Comparison of ENCODE assay signal across 8 cellular contexts in genomic region chr9:123929177-123929869, GRCh38. TPM values are rescaled to one million over a fixed set of nuclear protein-coding genes. Genes with fewer than 3 reads are reported as not detected.
A peak's percentile ranks its signal among the peaks of the same experiment; 100 is the strongest.
DNase-seq lines count a peak whose midpoint lies in the region; ATAC-seq and TF ChIP-seq lines count a peak whose summit lies in the region.

No MANE protein-coding gene starts in this region.

- H3K36me3 ChIP-seq in SK-N-SH (replicated peaks in 1 of 2; ENCODE audit: control insufficient read depth in 1 of 2, insufficient read depth in 2 of 2, low read length in 1 of 2), result no peaks in the 10 kb centered on the region
- H3K36me3 ChIP-seq in mesodermal cell (ENCODE audit: control insufficient read depth, insufficient read depth, low read length), result no peaks in the 10 kb centered on the region

- peak; percentile 27 for ATAC-seq in HG02981 (IDR thresholded peaks at IDR 0.05; ENCODE audit: unreplicated experiment)

- H3K4me1 ChIP-seq in SK-N-SH (ENCODE audit: control insufficient read depth in 1 of 2, insufficient read depth in 2 of 2, low read depth in 1 of 2, low read length in 1 of 2), result peaks cover 20 to 31% of the 10 kb centered on the region in 2 experiments; a peak in 3 of 4 replicates
- peaks cover 5% of the 10 kb centered on the region for H3K4me1 ChIP-seq in mesodermal cell (ENCODE audit: control insufficient read depth, insufficient read depth, low read length, poor library complexity, severe bottlenecking)

- H3K79me2 ChIP-seq in SK-N-SH (ENCODE audit: insufficient read depth), result peaks cover 39% of the 10 kb centered on the region

- TF ChIP-seq CTCF in SK-N-SH (IDR thresholded peaks at IDR 0.05), result no peak

- peak overlapping the region; percentile 80; the same call in 1 of the 2 replicates for H2AFZ ChIP-seq in SK-N-SH (ENCODE audit: low read depth)

- TF ChIP-seq EP300 in SK-N-SH (IDR thresholded peaks at IDR 0.05; ENCODE audit: borderline replicate concordance in 1 of 2, low read depth in 1 of 2, low read length in 1 of 2), result no peak

- peak overlapping the region; percentile 24 to 70; a peak in 3 of 4 replicates for H3K27ac ChIP-seq in SK-N-SH (ENCODE audit: low read depth in 2 of 2, low read length in 1 of 2)
- no peak overlapping the region for H3K27ac ChIP-seq in mesodermal cell (ENCODE audit: low read depth, low read length, severe bottlenecking)

- 6% methylated on average over 13 of the region's 50 CpGs for WGBS in SK-N-SH (ENCODE audit: low lambda C conversion rate)
- 1 to 3% methylated on average over 19 to 38 of the region's 50 CpGs for WGBS in mesodermal cell (ENCODE audit: insufficient coverage in 2 of 2), 2 experiments

- POLR2A ChIA-PET in SK-N-SH (lab: Yijun Ruan, JAX), result no interaction called here

- peak overlapping the region; percentile 97 for H3K4me2 ChIP-seq in SK-N-SH

- no peaks in the 10 kb centered on the region for H3K9me2 ChIP-seq in SK-N-SH

- no peaks in the 10 kb centered on the region for H3K27me3 ChIP-seq in SK-N-SH (ENCODE audit: insufficient read depth)

- CTCF ChIA-PET in SK-N-SH (lab: Yijun Ruan, JAX), result no interaction called here

- H3K9ac ChIP-seq in SK-N-SH, result peak overlapping the region; percentile 66

- H3K4me3 ChIP-seq in SK-N-SH (ENCODE audit: low read depth in 2 of 2, low read length in 1 of 2) (peak overlapping the region; percentile 78 to 80), mesodermal cell (ENCODE audit: extremely low read depth, insufficient read depth, low read length, poor library complexity, severe bottlenecking) (peak overlapping the region; percentile 65)

- peaks cover 13% of the 10 kb centered on the region for H3F3A ChIP-seq in SK-N-SH (replicated peaks; ENCODE audit: insufficient read depth)

- H4K20me1 ChIP-seq in SK-N-SH (ENCODE audit: insufficient read depth), result peaks cover 28% of the 10 kb centered on the region

- TF ChIP-seq RAD21 in SK-N-SH (IDR thresholded peaks at IDR 0.05; ENCODE audit: low read length), result no peak

- DNase-seq in stimulated activated CD4-positive, alpha-beta T cell treated with anti-CD3 and anti-CD28 coated beads, Interleukin-15, amount 100 ng/mL, for 24 hours, result peak; percentile 51
- no peak for DNase-seq in stimulated activated CD4-positive, alpha-beta T cell treated with anti-CD3 and anti-CD28 coated beads, Interleukin-2, amount 100 ng/mL, for 48 hours
- DNase-seq in SK-N-SH (no peak), cerebellum (ENCODE audit: low spot score) (peak; percentile 32), superior temporal gyrus (ENCODE audit: extremely low spot score) (peak; percentile 28), iPS-NIHi7 (ENCODE audit: extremely low spot score) (no peak)

- H3K9me3 ChIP-seq in SK-N-SH (no peaks in the 10 kb centered on the region), mesodermal cell (ENCODE audit: control insufficient read depth, low read length) (no peaks in the 10 kb centered on the region)

TF ChIP-seq in SK-N-SH, 30 proteins besides CTCF, POLR2A, EP300 and RAD21:
- TF ChIP-seq GATA2 (CRISPR knock-in tag; IDR thresholded peaks at IDR 0.05) (no peak), RCOR1 (IDR thresholded peaks at IDR 0.05; ENCODE audit: low read length) (no peak), MEF2A (IDR thresholded peaks at IDR 0.05; ENCODE audit: borderline replicate concordance, low read depth) (no peak), MXI1 (IDR thresholded peaks at IDR 0.05; ENCODE audit: low read depth, low read length) (no peak), SMC3 (IDR thresholded peaks at IDR 0.05; ENCODE audit: low read depth, low read length) (no peak), GABPA (IDR thresholded peaks at IDR 0.05; ENCODE audit: low read depth) (no peak), FOSL2 (IDR thresholded peaks at IDR 0.05; ENCODE audit: borderline replicate concordance, low read depth) (no peak), RFX5 (IDR thresholded peaks at IDR 0.05; ENCODE audit: low read length) (no peak)
- TF ChIP-seq, protein P1, sequence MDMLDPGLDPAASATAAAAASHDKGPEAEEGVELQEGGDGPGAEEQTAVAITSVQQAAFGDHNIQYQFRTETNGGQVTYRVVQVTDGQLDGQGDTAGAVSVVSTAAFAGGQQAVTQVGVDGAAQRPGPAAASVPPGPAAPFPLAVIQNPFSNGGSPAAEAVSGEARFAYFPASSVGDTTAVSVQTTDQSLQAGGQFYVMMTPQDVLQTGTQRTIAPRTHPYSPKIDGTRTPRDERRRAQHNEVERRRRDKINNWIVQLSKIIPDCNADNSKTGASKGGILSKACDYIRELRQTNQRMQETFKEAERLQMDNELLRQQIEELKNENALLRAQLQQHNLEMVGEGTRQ (IDR thresholded peaks at IDR 0.05; ENCODE audit: borderline replicate concordance, low read depth, low read length), result no peak
- TF ChIP-seq, protein P2, sequence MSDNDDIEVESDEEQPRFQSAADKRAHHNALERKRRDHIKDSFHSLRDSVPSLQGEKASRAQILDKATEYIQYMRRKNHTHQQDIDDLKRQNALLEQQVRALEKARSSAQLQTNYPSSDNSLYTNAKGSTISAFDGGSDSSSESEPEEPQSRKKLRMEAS (IDR thresholded peaks at IDR 0.05; ENCODE audit: low read depth), result no peak

RNA-seq across cellular contexts. Expression of gene DENND1A, which starts 0.6 kb away (rescaled TPM):
- 19.8 and 25.4 TPM in 2 replicates for polyA plus RNA-seq in SK-N-SH (2012; rRNA removed)
- polyA plus RNA-seq in SK-N-SH (2012; cell fraction: cytosol; rRNA removed), result 20.6 and 21.8 TPM in 2 replicates
- polyA plus RNA-seq in SK-N-SH (2012; cell fraction: nucleus; rRNA removed), result 26.3 and 29.5 TPM in 2 replicates
- 33.7 TPM for total RNA-seq in cerebellum
- 13.9 TPM for polyA plus RNA-seq in mesodermal cell (2013, experiment 1 of 2)
- 10.2 TPM for polyA plus RNA-seq in mesodermal cell (2013, experiment 2 of 2)

Comparison
In these comparisons a context has a peak if more than half of its experiments do, and no peak if none do; other contexts are left out.
1. DNase-seq: peak in stimulated activated CD4-positive, alpha-beta T cell treated with anti-CD3 and anti-CD28 coated beads, Interleukin-15, amount 100 ng/mL, for 24 hours (single experiment), cerebellum (single experiment) and superior temporal gyrus (single experiment); none in stimulated activated CD4-positive, alpha-beta T cell treated with anti-CD3 and anti-CD28 coated beads, Interleukin-2, amount 100 ng/mL, for 48 hours (0 of 2), SK-N-SH (single experiment) and iPS-NIHi7 (single experiment).